Comparison of ENCODE assay signal across 2 cellular contexts in genomic region chr6:73460044-73460443, GRCh38.
TF ChIP-seq lines count a peak whose summit lies in the region.

No MANE protein-coding gene starts in this region.

TF ChIP-seq in HepG2, 621 proteins besides CTCF, POLR2A, EP300 and RAD21:
- TF ChIP-seq CREM (IDR thresholded peaks at IDR 0.05) = no peak
- no peak for TF ChIP-seq CREM (CRISPR knock-in tag; IDR thresholded peaks at IDR 0.05)
- TF ChIP-seq ZNF280D (CRISPR knock-in tag; IDR thresholded peaks at IDR 0.05) = no peak
- no peak for TF ChIP-seq ZFP37 (CRISPR knock-in tag; IDR thresholded peaks at IDR 0.05; ENCODE audit: borderline replicate concordance)
- no peak for TF ChIP-seq STAT6 (CRISPR knock-in tag; IDR thresholded peaks at IDR 0.05; ENCODE audit: borderline replicate concordance)
- TF ChIP-seq ETV6 (CRISPR knock-in tag; conservative IDR thresholded peaks at IDR 0.05) = no peak
- no peak for TF ChIP-seq NFIB (CRISPR knock-in tag; IDR thresholded peaks at IDR 0.05; ENCODE audit: borderline replicate concordance)
- TF ChIP-seq ZNF558 (CRISPR knock-in tag; IDR thresholded peaks at IDR 0.05; ENCODE audit: borderline replicate concordance) = no peak
- TF ChIP-seq, protein P1, sequence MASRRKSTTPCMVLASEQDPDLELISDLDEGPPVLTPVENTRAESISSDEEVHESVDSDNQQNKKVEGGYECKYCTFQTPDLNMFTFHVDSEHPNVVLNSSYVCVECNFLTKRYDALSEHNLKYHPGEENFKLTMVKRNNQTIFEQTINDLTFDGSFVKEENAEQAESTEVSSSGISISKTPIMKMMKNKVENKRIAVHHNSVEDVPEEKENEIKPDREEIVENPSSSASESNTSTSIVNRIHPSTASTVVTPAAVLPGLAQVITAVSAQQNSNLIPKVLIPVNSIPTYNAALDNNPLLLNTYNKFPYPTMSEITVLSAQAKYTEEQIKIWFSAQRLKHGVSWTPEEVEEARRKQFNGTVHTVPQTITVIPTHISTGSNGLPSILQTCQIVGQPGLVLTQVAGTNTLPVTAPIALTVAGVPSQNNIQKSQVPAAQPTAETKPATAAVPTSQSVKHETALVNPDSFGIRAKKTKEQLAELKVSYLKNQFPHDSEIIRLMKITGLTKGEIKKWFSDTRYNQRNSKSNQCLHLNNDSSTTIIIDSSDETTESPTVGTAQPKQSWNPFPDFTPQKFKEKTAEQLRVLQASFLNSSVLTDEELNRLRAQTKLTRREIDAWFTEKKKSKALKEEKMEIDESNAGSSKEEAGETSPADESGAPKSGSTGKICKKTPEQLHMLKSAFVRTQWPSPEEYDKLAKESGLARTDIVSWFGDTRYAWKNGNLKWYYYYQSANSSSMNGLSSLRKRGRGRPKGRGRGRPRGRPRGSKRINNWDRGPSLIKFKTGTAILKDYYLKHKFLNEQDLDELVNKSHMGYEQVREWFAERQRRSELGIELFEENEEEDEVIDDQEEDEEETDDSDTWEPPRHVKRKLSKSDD (CRISPR knock-in tag; IDR thresholded peaks at IDR 0.05; ENCODE audit: low read depth) = no peak
- 0 out of 2 replicates have a peak, but pooled peaks have one; percentile 33 for TF ChIP-seq ZNF143 (CRISPR knock-in tag; IDR thresholded peaks at IDR 0.05)

TF ChIP-seq in SK-N-SH, 30 proteins besides CTCF, POLR2A, EP300 and RAD21:
- TF ChIP-seq TEAD4 (IDR thresholded peaks at IDR 0.05; ENCODE audit: borderline replicate concordance, insufficient read depth) (no peak), FOSL2 (IDR thresholded peaks at IDR 0.05; ENCODE audit: borderline replicate concordance, low read depth) (no peak), FOXM1 (IDR thresholded peaks at IDR 0.05; ENCODE audit: low read depth) (no peak), ELF1 (IDR thresholded peaks at IDR 0.05) (no peak), GABPA (IDR thresholded peaks at IDR 0.05; ENCODE audit: low read depth) (no peak), YY1 (IDR thresholded peaks at IDR 0.05; ENCODE audit: low read depth) (no peak), EZH2phosphoT487 (IDR thresholded peaks at IDR 0.05; ENCODE audit: borderline replicate concordance, low read depth) (no peak), RFX5 (IDR thresholded peaks at IDR 0.05; ENCODE audit: low read length) (no peak), GATA2 (CRISPR knock-in tag; IDR thresholded peaks at IDR 0.05) (no peak), JUND (IDR thresholded peaks at IDR 0.05) (no peak), MAX (IDR thresholded peaks at IDR 0.05; ENCODE audit: low read depth) (no peak), MEF2A (IDR thresholded peaks at IDR 0.05; ENCODE audit: borderline replicate concordance, low read depth) (no peak), SMC3 (IDR thresholded peaks at IDR 0.05; ENCODE audit: low read depth, low read length) (no peak), REST (IDR thresholded peaks at IDR 0.05; ENCODE audit: low read depth, low read length) (no peak)
- TF ChIP-seq, protein P2, sequence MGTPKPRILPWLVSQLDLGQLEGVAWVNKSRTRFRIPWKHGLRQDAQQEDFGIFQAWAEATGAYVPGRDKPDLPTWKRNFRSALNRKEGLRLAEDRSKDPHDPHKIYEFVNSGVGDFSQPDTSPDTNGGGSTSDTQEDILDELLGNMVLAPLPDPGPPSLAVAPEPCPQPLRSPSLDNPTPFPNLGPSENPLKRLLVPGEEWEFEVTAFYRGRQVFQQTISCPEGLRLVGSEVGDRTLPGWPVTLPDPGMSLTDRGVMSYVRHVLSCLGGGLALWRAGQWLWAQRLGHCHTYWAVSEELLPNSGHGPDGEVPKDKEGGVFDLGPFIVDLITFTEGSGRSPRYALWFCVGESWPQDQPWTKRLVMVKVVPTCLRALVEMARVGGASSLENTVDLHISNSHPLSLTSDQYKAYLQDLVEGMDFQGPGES (IDR thresholded peaks at IDR 0.05; ENCODE audit: low read depth, low read length) = no peak
TF ChIP-seq in SK-N-SH: peak in this region for 0.
